In genomic region chr17:57965521-57966160, GRCh38 we compare ENCODE assay signal across 20 cellular contexts. TPM values are rescaled to one million over a fixed set of nuclear protein-coding genes. Genes with fewer than 3 reads are reported as not detected.
DNase-seq lines count a peak whose midpoint lies in the region; ATAC-seq and TF ChIP-seq lines count a peak whose summit lies in the region.
"Had no signal": no experiment of that assay in that cellular context is flagged by ENCODE, and none has a peak within 500 bp of the region (broad histone marks: within the 10 kb centered on the region; RNA-seq: fewer than 3 reads in every experiment).

No MANE protein-coding gene starts in this region.

- H3K27ac ChIP-seq in GM23338 (ENCODE audit: low read depth) (no peak overlapping the region), mammary epithelial cell (ENCODE audit: insufficient read depth, low read depth, low read length) (no peak overlapping the region)
- H3K27ac ChIP-seq: A549, GM23248, KMS-11, PC-9, RWPE1 had no signal

- in situ Hi-C loops in mammary epithelial cell (cut with MboI; ENCODE audit: low sequenced_read_pairs in 2 of 2), result no loop called here

- H3K36me3 ChIP-seq in GM23338 (ENCODE audit: insufficient read depth), result no peaks in the 10 kb centered on the region
- no peaks in the 10 kb centered on the region for H3K36me3 ChIP-seq in mammary epithelial cell (ENCODE audit: insufficient read depth, low read length)

- no peak overlapping the region for H3K4me3 Mint-ChIP-seq in GM23338
- H3K4me3 Mint-ChIP-seq in activated CD8-positive, alpha-beta memory T cell treated with anti-CD3 and anti-CD28 coated beads, Interleukin-2, amount 10 ng/mL, durations not matched to agents 7 days and 5 days, result no peak overlapping the region
- H3K4me3 Mint-ChIP-seq: CD4-positive, alpha-beta memory T cell had no signal

- H3K4me2 ChIP-seq in GM23338, result no peak overlapping the region
- H3K4me2 ChIP-seq in mammary epithelial cell (ENCODE audit: insufficient read depth, low read depth, low read length), result no peak overlapping the region
- H3K4me2 ChIP-seq: A549, KMS-11, PC-9 had no signal

- DNase-seq in GM23338 (ENCODE audit: low spot score) (no peak), islet precursor cell (peak; percentile 45), left colon (no peak), A172 (ENCODE audit: low spot score) (no peak), mammary epithelial cell (no peak)
- peak; percentile 30 for DNase-seq in activated CD8-positive, alpha-beta memory T cell treated with anti-CD3 and anti-CD28 coated beads, Interleukin-2, amount 10 ng/mL, durations not matched to agents 7 days and 5 days
- DNase-seq in stimulated activated CD8-positive, alpha-beta memory T cell treated with anti-CD3 and anti-CD28 coated beads, Interleukin-4, amount 100 ng/mL, for 48 hours, result peak; percentile 19
- DNase-seq: CD4-positive, alpha-beta memory T cell; DMS153; GDM1; GM23248; NCI-H1417; NCI-H187 treated with DMSO at 0.1 percent for 48 hours; NCI-H2227 treated with DMSO at 0.1 percent for 48 hours; NCI-H524 treated with DMSO at 0.1 percent for 48 hours; PC-9; SIG-M5 had no signal

- H2AFZ ChIP-seq in GM23338 (peak overlapping the region; percentile 76; the same call in 1 of the 2 replicates), mammary epithelial cell (ENCODE audit: low read depth, low read length) (no peak overlapping the region)
- H2AFZ ChIP-seq: GM23248, PC-9 had no signal

- H4K20me1 ChIP-seq in GM23338 (replicated peaks; ENCODE audit: insufficient read depth), result no peaks in the 10 kb centered on the region; the same call in 1 of the 2 replicates
- no peaks in the 10 kb centered on the region for H4K20me1 ChIP-seq in mammary epithelial cell (ENCODE audit: insufficient read depth, low read length)

- WGBS in mammary epithelial cell (ENCODE audit: low coverage, missing lambda C conversion rate), result 90% methylated on average over 22 of the region's 26 CpGs

- no peaks in the 10 kb centered on the region for H3K9me3 ChIP-seq in mammary epithelial cell (replicated peaks; ENCODE audit: insufficient read depth, low read length)
- H3K9me3 ChIP-seq: A549 had no signal

- H3K4me1 ChIP-seq in GM23338 (ENCODE audit: insufficient read depth) (peaks cover 3% of the 10 kb centered on the region; the same call in 1 of the 2 replicates), mammary epithelial cell (ENCODE audit: insufficient read depth, low read length) (no peaks in the 10 kb centered on the region)

- CTCF ChIA-PET in activated CD8-positive, alpha-beta memory T cell treated with anti-CD3 and anti-CD28 coated beads, Interleukin-2, amount 10 ng/mL, durations not matched to agents 7 days and 5 days (lab: Charles Lee), result interaction anchor here (1.9 kb wide), 1 partner anchor 11 kb away, joined by 4 read pairs; no protein-coding TSS in a partner anchor
- CTCF ChIA-PET in mammary epithelial cell (lab: Charles Lee; ENCODE audit: low non-redundant PET), result no interaction called here

- 0 out of 2 replicates have a peak, but pooled peaks cover 2% of the 10 kb centered on the region for H3F3A ChIP-seq in GM23338 (replicated peaks; ENCODE audit: low read depth)

- H3K4me1 Mint-ChIP-seq in GM23338, result peaks cover 13% of the 10 kb centered on the region
- no peaks in the 10 kb centered on the region for H3K4me1 Mint-ChIP-seq in activated CD8-positive, alpha-beta memory T cell treated with anti-CD3 and anti-CD28 coated beads, Interleukin-2, amount 10 ng/mL, durations not matched to agents 7 days and 5 days
- H3K4me1 Mint-ChIP-seq: CD4-positive, alpha-beta memory T cell had no signal

- dilution Hi-C loops in mammary epithelial cell (cut with HindIII; ENCODE audit: low sequenced_read_pairs), result no loop called here

- H3K79me2 ChIP-seq in GM23338 (replicated peaks; ENCODE audit: insufficient read depth), result no peaks in the 10 kb centered on the region
- no peaks in the 10 kb centered on the region for H3K79me2 ChIP-seq in mammary epithelial cell (ENCODE audit: insufficient read depth, low read length)

- no peaks in the 10 kb centered on the region for H3K36me3 Mint-ChIP-seq in GM23338 (ENCODE audit: low read depth)
- no peaks in the 10 kb centered on the region for H3K36me3 Mint-ChIP-seq in activated CD8-positive, alpha-beta memory T cell treated with anti-CD3 and anti-CD28 coated beads, Interleukin-2, amount 10 ng/mL, durations not matched to agents 7 days and 5 days
- H3K36me3 Mint-ChIP-seq: CD4-positive, alpha-beta memory T cell had no signal

- TF ChIP-seq CTCF in GM23338 (conservative IDR thresholded peaks at IDR 0.05; ENCODE audit: low read depth in 2 of 2) (no peak), mammary epithelial cell (conservative IDR thresholded peaks at IDR 0.05 in 1 of 2, IDR thresholded peaks at IDR 0.05 in 1 of 2; ENCODE audit: extremely low read depth in 1 of 2, insufficient read depth in 1 of 2, low read depth in 1 of 2, low read length in 2 of 2) (no peak)

- H3K27ac Mint-ChIP-seq in GM23338, result no peak overlapping the region
- no peak overlapping the region for H3K27ac Mint-ChIP-seq in activated CD8-positive, alpha-beta memory T cell treated with anti-CD3 and anti-CD28 coated beads, Interleukin-2, amount 10 ng/mL, durations not matched to agents 7 days and 5 days
- H3K27ac Mint-ChIP-seq: CD4-positive, alpha-beta memory T cell had no signal

- H3K9me2 ChIP-seq in GM23338 (ENCODE audit: insufficient read depth), result no peaks in the 10 kb centered on the region

- ATAC-seq in GM23338 (peak; percentile 59), left colon (no peak)
- ATAC-seq in activated CD8-positive, alpha-beta memory T cell treated with anti-CD3 and anti-CD28 coated beads, Interleukin-2, amount 10 ng/mL, durations not matched to agents 7 days and 5 days, result no peak
- ATAC-seq: A549 had no signal

- H3K27me3 Mint-ChIP-seq in GM23338 (ENCODE audit: insufficient read depth, low read depth, poor library complexity), result peaks cover 6% of the 10 kb centered on the region
- H3K27me3 Mint-ChIP-seq in activated CD8-positive, alpha-beta memory T cell treated with anti-CD3 and anti-CD28 coated beads, Interleukin-2, amount 10 ng/mL, durations not matched to agents 7 days and 5 days, result peaks cover 29% of the 10 kb centered on the region

- H3K4me3 ChIP-seq in GM23338 (no peak overlapping the region), mammary epithelial cell (replicated peaks in 1 of 3; ENCODE audit: insufficient read depth in 1 of 3, low read depth in 2 of 3, low read length in 3 of 3) (no peak overlapping the region)
- H3K4me3 ChIP-seq: A549, GM23248, PC-9 had no signal

- H3K9me3 Mint-ChIP-seq in GM23338, result no peaks in the 10 kb centered on the region
- H3K9me3 Mint-ChIP-seq in activated CD8-positive, alpha-beta memory T cell treated with anti-CD3 and anti-CD28 coated beads, Interleukin-2, amount 10 ng/mL, durations not matched to agents 7 days and 5 days (ENCODE audit: low read depth), result no peaks in the 10 kb centered on the region

- no peaks in the 10 kb centered on the region for H3K27me3 ChIP-seq in GM23338 (ENCODE audit: insufficient read depth)
- no peaks in the 10 kb centered on the region for H3K27me3 ChIP-seq in mammary epithelial cell (ENCODE audit: insufficient read depth, low read length)

- intact Hi-C loops in left colon (cut with DNase I, micrococcal nuclease), result no loop called here
- intact Hi-C loops in mammary epithelial cell (cut with micrococcal nuclease), result no loop called here

- no TSS peak for BruUV-seq in mammary epithelial cell (replicated peaks; lab: Mats Ljungman, UMichigan)

- no peak overlapping the region for H3K9ac ChIP-seq in mammary epithelial cell (ENCODE audit: insufficient read depth, low read length)
- H3K9ac ChIP-seq: GM23248, KMS-11 had no signal

TF ChIP-seq in GM23338, 12 proteins besides CTCF, POLR2A, EP300 and RAD21 (continues in another document):
- TF ChIP-seq ETS1 (IDR thresholded peaks at IDR 0.05) (no peak), STAT1 (IDR thresholded peaks at IDR 0.05; ENCODE audit: unreplicated experiment) (no peak)

RNA-seq across cellular contexts. Expression of gene CUEDC1, which starts 10.4 kb away (rescaled TPM):
- total RNA-seq in GM23338 (2014; rRNA removed; shearing (Covaris generic)), result 3.0 and 3.3 TPM in 2 replicates
- 7.7 and 11.3 TPM in 2 replicates for polyA plus RNA-seq in GM23338 (2016; fragmentation: Nextera tagmentation; extraction: Ambion mirVana)
- total RNA-seq in activated CD8-positive, alpha-beta memory T cell treated with anti-CD3 and anti-CD28 coated beads, Interleukin-2, amount 10 ng/mL, durations not matched to agents 7 days and 5 days, result not detected
- total RNA-seq in left colon, result 10 to 100 TPM; 16.5 to 29.6 TPM
- 8.0 and 11.6 TPM in 2 replicates for total RNA-seq in A172 (2014; rRNA removed; shearing (Covaris generic))
- 10 to 100 TPM in 1 of 2 donors, 1 to 10 TPM in 1; 1.8 to 14.4 TPM for total RNA-seq in mammary epithelial cell
- 9.2 TPM for polyA plus RNA-seq in mammary epithelial cell
- 22.4 TPM for polyA minus RNA-seq in mammary epithelial cell
- polyA plus RNA-seq: CD4-positive, alpha-beta memory T cell had no signal

RNA-seq across cellular contexts. Expression of gene VEZF1, which starts 22.4 kb away (rescaled TPM):
- total RNA-seq in GM23338 (2014; rRNA removed; shearing (Covaris generic)), result 67.7 and 74.6 TPM in 2 replicates
- polyA plus RNA-seq in GM23338 (2016; fragmentation: Nextera tagmentation; extraction: Ambion mirVana) (34.8 and 36.0 TPM in 2 replicates), mammary epithelial cell (17.6 TPM)
- total RNA-seq in activated CD8-positive, alpha-beta memory T cell treated with anti-CD3 and anti-CD28 coated beads, Interleukin-2, amount 10 ng/mL, durations not matched to agents 7 days and 5 days, result 10 to 100 TPM; 33.2 to 37.6 TPM
- total RNA-seq in left colon (10 to 100 TPM; 38.9 to 53.3 TPM), mammary epithelial cell (10 to 100 TPM; 20.5 to 34.7 TPM)
- total RNA-seq in A172 (2014; rRNA removed; shearing (Covaris generic)), result 43.4 and 50.5 TPM in 2 replicates
- 20.1 TPM for polyA minus RNA-seq in mammary epithelial cell

RNA-seq across cellular contexts. Expression of gene SRSF1, which starts 41.4 kb away (rescaled TPM):
- 584 and 639 TPM in 2 replicates for total RNA-seq in GM23338 (2014; rRNA removed; shearing (Covaris generic))
- polyA plus RNA-seq in GM23338 (2016; fragmentation: Nextera tagmentation; extraction: Ambion mirVana) (373 and 413 TPM in 2 replicates), mammary epithelial cell (137 TPM)
- total RNA-seq in activated CD8-positive, alpha-beta memory T cell treated with anti-CD3 and anti-CD28 coated beads, Interleukin-2, amount 10 ng/mL, durations not matched to agents 7 days and 5 days, result 100 to 1,000 TPM; 365 to 418 TPM
- total RNA-seq in left colon (100 to 1,000 TPM; 148 to 159 TPM), mammary epithelial cell (100 to 1,000 TPM; 197 to 238 TPM)
- 501 and 612 TPM in 2 replicates for total RNA-seq in A172 (2014; rRNA removed; shearing (Covaris generic))
- polyA minus RNA-seq in mammary epithelial cell, result 258 TPM

Comparison
In these comparisons a context has a peak if more than half of its experiments do, and no peak if none do; other contexts are left out.
1. DNase-seq: peak in activated CD8-positive, alpha-beta memory T cell treated with anti-CD3 and anti-CD28 coated beads, Interleukin-2, amount 10 ng/mL, durations not matched to agents 7 days and 5 days (single experiment), islet precursor cell (single experiment) and stimulated activated CD8-positive, alpha-beta memory T cell treated with anti-CD3 and anti-CD28 coated beads, Interleukin-4, amount 100 ng/mL, for 48 hours (single experiment); none in GM23338 (single experiment), left colon (0 of 2), A172 (single experiment) and mammary epithelial cell (single experiment).